In genomic region chr12:120075034-120075616, GRCh38 we compare ENCODE assay signal across 25 cellular contexts. TPM values are rescaled to one million over a fixed set of nuclear protein-coding genes. Genes with fewer than 3 reads are reported as not detected.
A peak's percentile ranks its signal among the peaks of the same experiment; 100 is the strongest.
DNase-seq lines count a peak whose midpoint lies in the region; ATAC-seq lines count a peak whose summit lies in the region.
"Had no signal": no experiment of that assay in that cellular context is flagged by ENCODE, and none has a peak within 500 bp of the region (broad histone marks: within the 10 kb centered on the region; RNA-seq: fewer than 3 reads in every experiment).

No MANE protein-coding gene starts in this region.

- H3K36me3 Mint-ChIP-seq in activated CD4-positive, alpha-beta T cell treated with anti-CD3 and anti-CD28 coated beads, Interleukin-2, amount 10 ng/mL, durations not matched to agents 7 days and 5 days (ENCODE audit: low read depth), result peaks cover 41% of the 10 kb centered on the region
- H3K36me3 Mint-ChIP-seq in CD4-positive, alpha-beta memory T cell, result peaks cover 27 to 45% of the 10 kb centered on the region in 2 donors
- H3K36me3 Mint-ChIP-seq in T-helper 17 cell (ENCODE audit: low read depth), result peaks cover 3% of the 10 kb centered on the region
- peaks cover 14% of the 10 kb centered on the region for H3K36me3 Mint-ChIP-seq in memory B cell

- DNase-seq in activated CD4-positive, alpha-beta T cell treated with anti-CD3 and anti-CD28 coated beads, Interleukin-2, amount 10 ng/mL, durations not matched to agents 7 days and 5 days, result peak; percentile 24
- DNase-seq in activated CD4-positive, alpha-beta T cell treated with anti-CD3 and anti-CD28 coated beads, Interleukin-2, amount 50 U/mL, for 4 hours, result no peak
- DNase-seq in CD4-positive, alpha-beta memory T cell, result peak in 1 of 5 donors; percentile 14
- no peak for DNase-seq in T-helper 17 cell
- DNase-seq in memory B cell (ENCODE audit: low spot score in 2 of 2), result no peak
- no peak for DNase-seq in stimulated activated CD4-positive, alpha-beta T cell treated with anti-CD3 and anti-CD28 coated beads, Interleukin-2, amount 100 ng/mL, for 24 hours
- DNase-seq in GM19238 (ENCODE audit: insufficient read length, low spot score), result no peak
- DNase-seq: ACHN, DMS53, GOT3, heart right ventricle, left ventricle myocardium inferior, NCI-H1930, NCI-H2227 treated with DMSO at 0.1 percent for 48 hours, NCI-H82, Peyer's patch, tibial artery had no signal

- POLR2A ChIA-PET in activated CD4-positive, alpha-beta T cell treated with anti-CD3 and anti-CD28 coated beads, Interleukin-2, amount 10 ng/mL, durations not matched to agents 7 days and 5 days (lab: Charles Lee), result no interaction called here
- POLR2A ChIA-PET in CD4-positive, alpha-beta memory T cell (lab: Charles Lee; ENCODE audit: partially characterized antibody), result interaction anchor here (0.8 to 1.6 kb wide), 6 partner anchors 12 to 88 kb away, joined by 3 to 6 read pairs (median 5); partner anchors contain the start of genes BICDL1 and RAB35

- ATAC-seq in T-helper 17 cell, result peak; percentile 59
- ATAC-seq in memory B cell (ENCODE audit: low read depth), result peak; percentile 45
- ATAC-seq in GM18858 (IDR thresholded peaks at IDR 0.05; ENCODE audit: unreplicated experiment), result no peak
- ATAC-seq: heart right ventricle, K562 had no signal

- peaks cover 13% of the 10 kb centered on the region for H3K36me3 ChIP-seq in CD4-positive, alpha-beta memory T cell (ENCODE audit: insufficient read depth, low read length)
- H3K36me3 ChIP-seq: cardiac muscle cell, heart right ventricle, left ventricle myocardium inferior, Peyer's patch, prostate gland, tibial artery had no signal

- H3K4me1 Mint-ChIP-seq in activated CD4-positive, alpha-beta T cell treated with anti-CD3 and anti-CD28 coated beads, Interleukin-2, amount 10 ng/mL, durations not matched to agents 7 days and 5 days, result peaks cover 30% of the 10 kb centered on the region
- H3K4me1 Mint-ChIP-seq in CD4-positive, alpha-beta memory T cell, result peaks cover 17 to 24% (median 17%) of the 10 kb centered on the region in 4 donors
- H3K4me1 Mint-ChIP-seq in T-helper 17 cell, result peaks cover 13% of the 10 kb centered on the region
- H3K4me1 Mint-ChIP-seq in memory B cell, result peaks cover 4% of the 10 kb centered on the region

- CTCF ChIA-PET in activated CD4-positive, alpha-beta T cell treated with anti-CD3 and anti-CD28 coated beads, Interleukin-2, amount 10 ng/mL, durations not matched to agents 7 days and 5 days (lab: Charles Lee), result interaction anchor here (0.6 to 1.7 kb wide), 3 partner anchors 12 to 1385 kb away, joined by 3 read pairs; no protein-coding TSS in a partner anchor
- CTCF ChIA-PET in CD4-positive, alpha-beta memory T cell (lab: Charles Lee; ENCODE audit: partially characterized antibody), result interaction anchor here (1.2 to 1.3 kb wide), 2 partner anchors 12 to 86 kb away, joined by 5 to 6 read pairs; partner anchors contain the start of gene BICDL1

- H3K9me3 Mint-ChIP-seq in activated CD4-positive, alpha-beta T cell treated with anti-CD3 and anti-CD28 coated beads, Interleukin-2, amount 10 ng/mL, durations not matched to agents 7 days and 5 days, result no peaks in the 10 kb centered on the region
- no peaks in the 10 kb centered on the region for H3K9me3 Mint-ChIP-seq in CD4-positive, alpha-beta memory T cell
- no peaks in the 10 kb centered on the region for H3K9me3 Mint-ChIP-seq in memory B cell
- H3K9me3 Mint-ChIP-seq: dendritic cell treated with granulocyte-macrophage colony-stimulating factor and Interleukin-4, amounts not matched to agents 40 ng/mL and 50 ng/mL, for 4 days; neural crest cell; stimulated activated naive CD8-positive, alpha-beta T cell treated with anti-CD3 and anti-CD28 coated beads, Interleukin-15, Interleukin-2, amounts not matched to agents 100 ng/mL and 50 ng/mL, for 24 hours had no signal

- H3K4me3 Mint-ChIP-seq in activated CD4-positive, alpha-beta T cell treated with anti-CD3 and anti-CD28 coated beads, Interleukin-2, amount 10 ng/mL, durations not matched to agents 7 days and 5 days, result peak overlapping the region; percentile 26
- peak overlapping the region; percentile 19 to 74 (median 34) for H3K4me3 Mint-ChIP-seq in CD4-positive, alpha-beta memory T cell
- H3K4me3 Mint-ChIP-seq in T-helper 17 cell, result peak overlapping the region; percentile 60
- H3K4me3 Mint-ChIP-seq in memory B cell, result no peak overlapping the region
- H3K4me3 Mint-ChIP-seq: dendritic cell treated with granulocyte-macrophage colony-stimulating factor and Interleukin-4, amounts not matched to agents 40 ng/mL and 50 ng/mL, for 4 days; neural crest cell; stimulated activated naive CD8-positive, alpha-beta T cell treated with anti-CD3 and anti-CD28 coated beads, Interleukin-15, Interleukin-2, amounts not matched to agents 100 ng/mL and 50 ng/mL, for 24 hours had no signal

- peaks cover 20% of the 10 kb centered on the region for H3K4me1 ChIP-seq in CD4-positive, alpha-beta memory T cell (ENCODE audit: insufficient read depth, low read length)
- H3K4me1 ChIP-seq: prostate gland, tibial artery had no signal

- intact Hi-C loops in CD4-positive, alpha-beta memory T cell (cut with micrococcal nuclease), result no loop called here

- no peak overlapping the region for H3K4me3 ChIP-seq in CD4-positive, alpha-beta memory T cell (ENCODE audit: low read length in 2 of 2)
- H3K4me3 ChIP-seq: cardiac muscle cell, heart right ventricle, K562, left ventricle myocardium inferior, Peyer's patch, prostate gland, SK-N-MC, tibial artery had no signal

- peak overlapping the region; percentile 90 for H3K27ac Mint-ChIP-seq in activated CD4-positive, alpha-beta T cell treated with anti-CD3 and anti-CD28 coated beads, Interleukin-2, amount 10 ng/mL, durations not matched to agents 7 days and 5 days
- peak overlapping the region; percentile 80 to 93 (median 87) for H3K27ac Mint-ChIP-seq in CD4-positive, alpha-beta memory T cell
- H3K27ac Mint-ChIP-seq in T-helper 17 cell (peak overlapping the region; percentile 69), memory B cell (no peak overlapping the region)
- H3K27ac Mint-ChIP-seq: dendritic cell treated with granulocyte-macrophage colony-stimulating factor and Interleukin-4, amounts not matched to agents 40 ng/mL and 50 ng/mL, for 4 days; stimulated activated naive CD8-positive, alpha-beta T cell treated with anti-CD3 and anti-CD28 coated beads, Interleukin-15, Interleukin-2, amounts not matched to agents 100 ng/mL and 50 ng/mL, for 24 hours had no signal

- H3K27me3 Mint-ChIP-seq in activated CD4-positive, alpha-beta T cell treated with anti-CD3 and anti-CD28 coated beads, Interleukin-2, amount 10 ng/mL, durations not matched to agents 7 days and 5 days, result no peaks in the 10 kb centered on the region
- H3K27me3 Mint-ChIP-seq in CD4-positive, alpha-beta memory T cell, result no peaks in the 10 kb centered on the region
- H3K27me3 Mint-ChIP-seq in T-helper 17 cell (no peaks in the 10 kb centered on the region), memory B cell (no peaks in the 10 kb centered on the region)
- H3K27me3 Mint-ChIP-seq: stimulated activated naive CD8-positive, alpha-beta T cell treated with anti-CD3 and anti-CD28 coated beads, Interleukin-15, Interleukin-2, amounts not matched to agents 100 ng/mL and 50 ng/mL, for 24 hours had no signal

- H3K9me3 ChIP-seq in CD4-positive, alpha-beta memory T cell (ENCODE audit: control insufficient read depth in 1 of 2, low read length in 2 of 2), result no peaks in the 10 kb centered on the region
- H3K9me3 ChIP-seq in T-helper 17 cell (ENCODE audit: control insufficient read depth, low read length, poor library complexity, severe bottlenecking), result no peaks in the 10 kb centered on the region
- H3K9me3 ChIP-seq: heart right ventricle, left ventricle myocardium inferior, Peyer's patch, prostate gland, tibial artery had no signal

- H3K27me3 ChIP-seq in CD4-positive, alpha-beta memory T cell (ENCODE audit: insufficient read depth, low read length), result no peaks in the 10 kb centered on the region
- H3K27me3 ChIP-seq: cardiac muscle cell, Peyer's patch, tibial artery had no signal

- H3K27ac ChIP-seq in CD4-positive, alpha-beta memory T cell (ENCODE audit: low read depth, low read length), result peak overlapping the region; percentile 29
- H3K27ac ChIP-seq: cardiac muscle cell, heart right ventricle, left ventricle myocardium inferior, Peyer's patch, prostate gland, SK-N-MC, tibial artery had no signal

RNA-seq across cellular contexts. Expression of gene RAB35, which starts 41.4 kb away (rescaled TPM):
- 10 to 100 TPM; 76.5 TPM for total RNA-seq in activated CD4-positive, alpha-beta T cell treated with anti-CD3 and anti-CD28 coated beads, Interleukin-2, amount 10 ng/mL, durations not matched to agents 7 days and 5 days
- 10 to 100 TPM; 66.2 to 71.3 TPM for total RNA-seq in CD4-positive, alpha-beta memory T cell
- polyA plus RNA-seq in CD4-positive, alpha-beta memory T cell, result 10 to 100 TPM; 12.4 to 24.7 TPM
- 10 to 100 TPM; 53.3 to 64.9 TPM for total RNA-seq in T-helper 17 cell
